ENCODE assay signal across 8 cellular contexts in genomic region chr11:59680287-59681154, GRCh38. TPM values are rescaled to one million over a fixed set of nuclear protein-coding genes. Genes with fewer than 3 reads are reported as not detected.
A peak's percentile ranks its signal among the peaks of the same experiment; 100 is the strongest.
DNase-seq lines count a peak whose midpoint lies in the region; ATAC-seq and TF ChIP-seq lines count a peak whose summit lies in the region.

No MANE protein-coding gene starts in this region.

- no peak overlapping the region for H4K91ac ChIP-seq in IMR-90 (ENCODE audit: insufficient read depth, low read depth, low read length)

- no peaks in the 10 kb centered on the region for H3K4me1 ChIP-seq in IMR-90 (ENCODE audit: control insufficient read depth, insufficient read depth, low read length)

- TF ChIP-seq POLR2A in IMR-90 (IDR thresholded peaks at IDR 0.05; ENCODE audit: low read depth, low read length), result no peak

- H2BK15ac ChIP-seq in IMR-90 (ENCODE audit: low read depth, low read length), result no peak overlapping the region

- no peaks in the 10 kb centered on the region for H3K9me1 ChIP-seq in IMR-90 (ENCODE audit: insufficient read depth, low read length)

- POLR2A ChIA-PET in IMR-90 (lab: Charles Lee; ENCODE audit: unreplicated experiment), result no interaction called here

- no peaks in the 10 kb centered on the region for H3K9me3 ChIP-seq in IMR-90 (ENCODE audit: control insufficient read depth, insufficient read depth, low read length)

- WGBS in IMR-90 (ENCODE audit: extremely low coverage in 2 of 2, insufficient read length in 1 of 2), 2 experiments, result no CpG with 5 or more reads among the region's 1 CpG

- in situ Hi-C loops in IMR-90 (cut with MboI; ENCODE audit: low sequenced_read_pairs), result no loop called here

- no peaks in the 10 kb centered on the region for H3K27me3 ChIP-seq in IMR-90 (ENCODE audit: control insufficient read depth, insufficient read depth, low read length)

- H3K4me3 ChIP-seq in IMR-90 (ENCODE audit: insufficient read depth, low read depth, low read length), result no peak overlapping the region

- peak; percentile 87 for TF ChIP-seq CTCF in IMR-90 (conservative IDR thresholded peaks at IDR 0.05; ENCODE audit: low read depth, low read length)

- dilution Hi-C loops in IMR-90 (cut with HindIII; ENCODE audit: low sequenced_read_pairs, unreplicated experiment), result no loop called here

- H2AK9ac ChIP-seq in IMR-90 (replicated peaks; ENCODE audit: low read depth, low read length, poor library complexity), result peak overlapping the region; percentile 40

- no peak overlapping the region for H3K9ac ChIP-seq in IMR-90 (ENCODE audit: low read depth, low read length)

- H4K20me1 ChIP-seq in IMR-90 (ENCODE audit: insufficient read depth, low read length), result no peaks in the 10 kb centered on the region

- no peak overlapping the region for H3K18ac ChIP-seq in IMR-90 (ENCODE audit: low read depth, low read length)

- ATAC-seq in GM21576 (IDR thresholded peaks at IDR 0.05; ENCODE audit: unreplicated experiment) (peak; percentile 94), IMR-90 (ENCODE audit: low read depth) (peak; percentile 100), HG03460 (IDR thresholded peaks at IDR 0.05; ENCODE audit: unreplicated experiment) (no peak)

- H3K23ac ChIP-seq in IMR-90 (ENCODE audit: low read depth, low read length), result no peak overlapping the region

- no peak overlapping the region for H3K14ac ChIP-seq in IMR-90 (replicated peaks; ENCODE audit: low read depth, low read length)

- no peak overlapping the region for H2AK5ac ChIP-seq in IMR-90 (ENCODE audit: low read depth, low read length)

- no peak overlapping the region for H4K8ac ChIP-seq in IMR-90 (ENCODE audit: low read depth in 2 of 2, low read length in 2 of 2)

- H3K36me3 ChIP-seq in IMR-90 (ENCODE audit: control insufficient read depth, insufficient read depth, low read length), result no peaks in the 10 kb centered on the region

- H3K4me2 ChIP-seq in IMR-90 (ENCODE audit: low read depth, low read length), result no peak overlapping the region

- CTCF ChIA-PET in IMR-90 (lab: Yijun Ruan, JAX), result interaction anchor here (0.5 to 2.5 kb wide), 4 partner anchors 9 to 143 kb away, joined by 3 to 9 read pairs (median 5); partner anchors contain the start of gene PATL1

- H3K79me1 ChIP-seq in IMR-90 (ENCODE audit: low read depth in 1 of 2, low read length in 2 of 2), result no peaks in the 10 kb centered on the region

- BruUV-seq in IMR-90 (replicated peaks; lab: Mats Ljungman, UMichigan), result no TSS peak

- no peak overlapping the region for H2BK5ac ChIP-seq in IMR-90 (ENCODE audit: low read depth, low read length, poor library complexity, severe bottlenecking)

- intact Hi-C loops in IMR-90 (cut with micrococcal nuclease), result loop anchor here (1.0 to 5.0 kb wide), 5 partner anchors 72 to 508 kb away; partner anchors contain the start of gene DTX4

- peak; percentile 88 for TF ChIP-seq RAD21 in IMR-90 (IDR thresholded peaks at IDR 0.05; ENCODE audit: low read length)

- H2BK120ac ChIP-seq in IMR-90 (ENCODE audit: low read depth, low read length), result no peak overlapping the region

- H3K27ac ChIP-seq in IMR-90 (ENCODE audit: insufficient read depth, low read length), result no peak overlapping the region

- H3K56ac ChIP-seq in IMR-90 (ENCODE audit: extremely low read depth, insufficient read depth, low read length), result no peak overlapping the region

- no peak overlapping the region for H3K4ac ChIP-seq in IMR-90 (ENCODE audit: low read depth, low read length)

- peak; percentile 85 for DNase-seq in ELR (ENCODE audit: low read depth)
- peak; percentile 83 for DNase-seq in IMR-90
- peak; percentile 77 for DNase-seq in RPMI7951 (ENCODE audit: low read depth)
- DNase-seq in activated T-helper 9 cell treated with anti-CD3 and anti-CD28 coated beads, Interleukin-2, amount 50 U/mL, for 16 hours (ENCODE audit: low read depth), result peak; percentile 12
- DNase-seq in globus pallidus (ENCODE audit: low spot score), result peak; percentile 41
- DNase-seq in pulmonary artery endothelial cell (ENCODE audit: low read depth, low spot score), result peak; percentile 39

- peak overlapping the region; percentile 34 for H2AFZ ChIP-seq in IMR-90 (replicated peaks; ENCODE audit: low read length, poor library complexity)

- H4K5ac ChIP-seq in IMR-90 (ENCODE audit: low read depth, low read length), result no peak overlapping the region

- no peak overlapping the region for H2BK20ac ChIP-seq in IMR-90 (ENCODE audit: low read depth, low read length)

TF ChIP-seq in IMR-90, 13 proteins besides CTCF, POLR2A, EP300 and RAD21:
- no peak for TF ChIP-seq MXI1 (IDR thresholded peaks at IDR 0.05; ENCODE audit: borderline replicate concordance, low read depth, low read length)
- peak; percentile 49; the same call in 1 of the 2 replicates for TF ChIP-seq CEBPB (IDR thresholded peaks at IDR 0.05; ENCODE audit: low read depth, low read length)
- TF ChIP-seq CHD1 (IDR thresholded peaks at IDR 0.05; ENCODE audit: low read depth, low read length), result no peak
- TF ChIP-seq MAFK (IDR thresholded peaks at IDR 0.05; ENCODE audit: low read depth, low read length), result peak; percentile 27; the same call in 1 of the 2 replicates
- peak; percentile 70 for TF ChIP-seq SMC3 (IDR thresholded peaks at IDR 0.05; ENCODE audit: low read depth, low read length)

RNA-seq across cellular contexts. Expression of gene PATL1, which starts 11.7 kb away (rescaled TPM):
- total RNA-seq in IMR-90 (2012; rRNA removed) (3.9 and 4.4 TPM in 2 replicates), pulmonary artery endothelial cell (5.0 and 5.6 TPM in 2 replicates)
- 29.7 and 30.9 TPM in 2 replicates for polyA plus RNA-seq in IMR-90 (2012; rRNA removed)
- polyA plus RNA-seq in IMR-90 (2012; cell fraction: cytosol; rRNA removed), result 12.5 and 13.6 TPM in 2 replicates
- 7.4 and 21.6 TPM in 2 replicates for polyA plus RNA-seq in IMR-90 (2012; cell fraction: nucleus; rRNA removed; ENCODE audit: low replicate concordance)
- total RNA-seq in RPMI7951 (2014; rRNA removed; shearing (Covaris generic)), result 23.9 and 39.5 TPM in 2 replicates

RNA-seq across cellular contexts. Expression of gene OR10V1, which starts 33.1 kb away (rescaled TPM):
- not detected in 2 replicates for total RNA-seq in IMR-90 (2012; rRNA removed)
- not detected in 2 replicates for polyA plus RNA-seq in IMR-90 (2012; rRNA removed)
- polyA plus RNA-seq in IMR-90 (2012; cell fraction: cytosol; rRNA removed), result not detected in 2 replicates
- polyA plus RNA-seq in IMR-90 (2012; cell fraction: nucleus; rRNA removed; ENCODE audit: low replicate concordance), result not detected in 2 replicates
- not detected in 2 replicates for total RNA-seq in RPMI7951 (2014; rRNA removed; shearing (Covaris generic))
- not detected in 2 replicates for total RNA-seq in pulmonary artery endothelial cell

Comparison
In these comparisons a context has a peak if more than half of its experiments do, and no peak if none do; other contexts are left out.
1. DNase-seq: peak in every context shown above with its lines; median percentile 85 in ELR; 83 in IMR-90; 77 in RPMI7951; 41 in globus pallidus; 39 in pulmonary artery endothelial cell; 12 in activated T-helper 9 cell treated with anti-CD3 and anti-CD28 coated beads, Interleukin-2, amount 50 U/mL, for 16 hours.